ENCODE assay signal across 19 cellular contexts in genomic region chr13:94028234-94029145, GRCh38.
DNase-seq lines count a peak whose midpoint lies in the region; ATAC-seq and FAIRE-seq lines count a peak whose summit lies in the region.
"Had no signal": no experiment of that assay in that cellular context is flagged by ENCODE, and none has a peak within 500 bp of the region (broad histone marks: within the 10 kb centered on the region; RNA-seq: fewer than 3 reads in every experiment).

No MANE protein-coding gene starts in this region.

- H3K4me3 ChIP-seq in adipocyte (ENCODE audit: low read length): no peak overlapping the region
- H3K4me3 ChIP-seq: body of pancreas, coronary artery, thoracic aorta had no signal

- DNase-seq in NCI-H1436 (lab: John Stamatoyannopoulos, UW) (peak; percentile 78), adipocyte (ENCODE audit: low read depth) (peak; percentile 44), sciatic nerve (ENCODE audit: low spot score) (no peak), NCI-H2081 (lab: John Stamatoyannopoulos, UW) (no peak), D341Med (ENCODE audit: low spot score) (no peak)
- DNase-seq: body of pancreas; CD4-positive, alpha-beta T cell; DMS153; GDM1; MV-4-11; NCI-H187 treated with DMSO at 0.1 percent for 48 hours; NCI-H510A; stimulated activated CD4-positive, alpha-beta T cell treated with anti-CD3 and anti-CD28 coated beads, Interleukin-1b, Interleukin-23, amount 100 ng/mL, for 48 hours; stimulated activated naive B cell treated with anti-CD40 and anti-IgM and Interleukin-4, amounts not matched to agents 10 μg/mL and 1 μg/mL and 100 μg/mL, for 72 hours; SW 1271 had no signal

- no peaks in the 10 kb centered on the region for H3K36me3 ChIP-seq in adipocyte (ENCODE audit: control insufficient read depth, insufficient read depth, low read length, severe bottlenecking)
- H3K36me3 ChIP-seq: thoracic aorta had no signal

- H3K27me3 ChIP-seq in adipocyte (replicated peaks; ENCODE audit: control insufficient read depth, insufficient read depth, low read length): no peaks in the 10 kb centered on the region
- H3K27me3 ChIP-seq: body of pancreas had no signal

- ATAC-seq in sciatic nerve (peak; percentile 84), HG03159 (IDR thresholded peaks at IDR 0.05; ENCODE audit: unreplicated experiment) (no peak)
- ATAC-seq: body of pancreas; stimulated activated naive B cell treated with anti-CD40 and anti-IgM and Interleukin-4, amounts not matched to agents 10 μg/mL and 1 μg/mL and 100 μg/mL, for 72 hours had no signal

- peak; percentile 56 for FAIRE-seq in islet of Langerhans (lab: Jason Lieb, UNC)

- intact Hi-C loops in sciatic nerve (cut with DNase I): no loop called here

- H3K9ac ChIP-seq in adipocyte (ENCODE audit: low read length): no peak overlapping the region

- H3K9me3 ChIP-seq in adipocyte (ENCODE audit: control insufficient read depth, low read length): no peaks in the 10 kb centered on the region
- H3K9me3 ChIP-seq: body of pancreas, thoracic aorta had no signal

- no peaks in the 10 kb centered on the region for H3K4me1 ChIP-seq in adipocyte (ENCODE audit: control insufficient read depth, insufficient read depth, low read length)
- H3K4me1 ChIP-seq: body of pancreas had no signal

Comparison
In these comparisons a context has a peak if more than half of its experiments do, and no peak if none do; other contexts are left out.
1. DNase-seq: peak in NCI-H1436 (single experiment) and adipocyte (single experiment); none in sciatic nerve (single experiment), NCI-H2081 (0 of 2) and D341Med (single experiment).